ENCODE assay signal across 12 cellular contexts in genomic region chr9:113569472-113570060, GRCh38.
DNase-seq lines count a peak whose midpoint lies in the region; ATAC-seq and TF ChIP-seq lines count a peak whose summit lies in the region.
"Had no signal": no experiment of that assay in that cellular context is flagged by ENCODE, and none has a peak within 500 bp of the region (broad histone marks: within the 10 kb centered on the region; RNA-seq: fewer than 3 reads in every experiment).

No MANE protein-coding gene starts in this region.

- H3K36me3 Mint-ChIP-seq in Calu3 (ENCODE audit: insufficient read depth, unreplicated experiment) (peaks cover 32% of the 10 kb centered on the region), neural crest cell (ENCODE audit: low read depth) (peaks cover 9% of the 10 kb centered on the region)

- H3K27ac Mint-ChIP-seq in Calu3 (ENCODE audit: unreplicated experiment): peak overlapping the region; percentile 73
- H3K27ac Mint-ChIP-seq in neural crest cell (ENCODE audit: unreplicated experiment): peak overlapping the region; percentile 86

- intact Hi-C loops in A673 (cut with micrococcal nuclease; ENCODE audit: unreplicated experiment) (loop anchor here (10.0 kb wide), 1 partner anchor 105 kb away; the partner anchor contains the start of gene RGS3), Calu3 (cut with micrococcal nuclease; ENCODE audit: unreplicated experiment) (no loop called here), breast epithelium (cut with DNase I; ENCODE audit: low total_unique reads) (no loop called here)

- H3K9me3 ChIP-seq in A673 (ENCODE audit: low read depth, low read length, poor library complexity, severe bottlenecking) (no peaks in the 10 kb centered on the region), breast epithelium (no peaks in the 10 kb centered on the region)

- CTCF ChIA-PET in A673 (lab: Charles Lee) (no interaction called here), Calu3 (lab: Charles Lee) (no interaction called here)

- TF ChIP-seq CTCF in A673 (conservative IDR thresholded peaks at IDR 0.05; ENCODE audit: low read depth, low read length): no peak
- TF ChIP-seq CTCF in Calu3 (IDR thresholded peaks at IDR 0.05; ENCODE audit: unreplicated experiment): no peak
- TF ChIP-seq CTCF in breast epithelium (IDR thresholded peaks at IDR 0.05): no peak
- no peak for TF ChIP-seq CTCF in neural crest cell (conservative IDR thresholded peaks at IDR 0.05)

- no peaks in the 10 kb centered on the region for H3K27me3 ChIP-seq in A673 (replicated peaks; ENCODE audit: insufficient read depth, low read depth, low read length, poor library complexity)
- H3K27me3 ChIP-seq in breast epithelium: no peaks in the 10 kb centered on the region

- H3K4me1 ChIP-seq in A673 (ENCODE audit: insufficient read depth, low read length, poor library complexity, severe bottlenecking): peaks cover 19% of the 10 kb centered on the region
- H3K4me1 ChIP-seq in breast epithelium: peaks cover 4 to 24% of the 10 kb centered on the region in 2 donors

- H3K9me3 Mint-ChIP-seq in Calu3 (ENCODE audit: low read depth, unreplicated experiment) (no peaks in the 10 kb centered on the region), neural crest cell (peaks cover 5% of the 10 kb centered on the region)
- H3K9me3 Mint-ChIP-seq: stimulated activated naive CD8-positive, alpha-beta T cell treated with anti-CD3 and anti-CD28 coated beads, Interleukin-15, amount 100 ng/mL, for 72 hours had no signal

- H3K4me3 Mint-ChIP-seq in Calu3 (ENCODE audit: low read depth, unreplicated experiment) (no peak overlapping the region), neural crest cell (peak overlapping the region; percentile 14)
- H3K4me3 Mint-ChIP-seq: stimulated activated naive CD8-positive, alpha-beta T cell treated with anti-CD3 and anti-CD28 coated beads, Interleukin-15, amount 100 ng/mL, for 72 hours had no signal

- H3K27me3 Mint-ChIP-seq in Calu3 (ENCODE audit: unreplicated experiment): no peaks in the 10 kb centered on the region
- no peaks in the 10 kb centered on the region for H3K27me3 Mint-ChIP-seq in neural crest cell (ENCODE audit: low read depth)
- H3K27me3 Mint-ChIP-seq: stimulated activated naive CD8-positive, alpha-beta T cell treated with anti-CD3 and anti-CD28 coated beads, Interleukin-15, amount 100 ng/mL, for 72 hours had no signal

- POLR2A ChIA-PET in A673 (lab: Charles Lee; ENCODE audit: low non-redundant PET): no interaction called here

- no peak overlapping the region for H3K27ac ChIP-seq in A673 (ENCODE audit: low read depth, low read length, poor library complexity, severe bottlenecking)
- H3K27ac ChIP-seq in breast epithelium: peak overlapping the region; percentile 17 to 44

- no peak for ATAC-seq in HG03469 (IDR thresholded peaks at IDR 0.05; ENCODE audit: unreplicated experiment)
- ATAC-seq in activated CD4-positive, CD25-positive, alpha-beta regulatory T cell treated with anti-CD3 and anti-CD28 coated beads, Interleukin-2, amount 50 U/mL, for 24 hours: no peak
- ATAC-seq: stimulated activated naive CD8-positive, alpha-beta T cell treated with anti-CD3 and anti-CD28 coated beads, Interleukin-15, amount 100 ng/mL, for 72 hours had no signal

- BruUV-seq in A673 (replicated peaks; lab: Mats Ljungman, UMichigan): no TSS peak
- BruUV-seq in Calu3 (replicated peaks; lab: Mats Ljungman, UMichigan): no TSS peak

- no peak for TF ChIP-seq POLR2A in breast epithelium (IDR thresholded peaks at IDR 0.05)

- no peaks in the 10 kb centered on the region for H3K36me3 ChIP-seq in A673 (ENCODE audit: insufficient read depth, low read length, poor library complexity, severe bottlenecking)
- no peaks in the 10 kb centered on the region for H3K36me3 ChIP-seq in breast epithelium

- H3K4me1 Mint-ChIP-seq in Calu3 (ENCODE audit: low read depth, unreplicated experiment): peaks cover 39% of the 10 kb centered on the region
- H3K4me1 Mint-ChIP-seq in neural crest cell: peaks cover 52% of the 10 kb centered on the region

- H3K4me3 ChIP-seq in A673 (ENCODE audit: low read depth, low read length, poor library complexity, severe bottlenecking): no peak overlapping the region
- H3K4me3 ChIP-seq in breast epithelium: no peak overlapping the region

- DNase-seq in A673 (ENCODE audit: low spot score): peak; percentile 35
- no peak for DNase-seq in Calu3
- no peak for DNase-seq in breast epithelium (ENCODE audit: low spot score in 2 of 2)
- no peak for DNase-seq in neural crest cell (ENCODE audit: low read depth, low spot score)
- no peak for DNase-seq in SIG-M5 treated with dmso at 0.1 percent for 504 hours (lab: John Stamatoyannopoulos, UW; ENCODE audit: unreplicated experiment)
- no peak for DNase-seq in kidney glomerular epithelial cell (lab: John Stamatoyannopoulos, UW)
- DNase-seq: activated naive CD4-positive, alpha-beta T cell; GDM1; NCI-H1436; stimulated activated naive CD8-positive, alpha-beta T cell treated with anti-CD3 and anti-CD28 coated beads, Interleukin-15, amount 100 ng/mL, for 72 hours had no signal
